7 cellular contexts compared by ENCODE assay signal in genomic region chr9:95515272-95516113, GRCh38. TPM values are rescaled to one million over a fixed set of nuclear protein-coding genes. Genes with fewer than 3 reads are reported as not detected.
DNase-seq lines count a peak whose midpoint lies in the region; TF ChIP-seq lines count a peak whose summit lies in the region.

No MANE protein-coding gene starts in this region.

- no peak for TF ChIP-seq POLR2A in stomach (IDR thresholded peaks at IDR 0.05)

- in situ Hi-C loops in astrocyte of the cerebellum (cut with HindIII; ENCODE audit: low sequenced_read_pairs) = no loop called here

- H3K27me3 ChIP-seq in stomach = peaks cover 0 to 26% (median 16%) of the 10 kb centered on the region in 3 donors

- H3K4me3 ChIP-seq in GM12875 (ENCODE audit: low read depth, low read length) (peak overlapping the region; percentile 44), astrocyte of the cerebellum (ENCODE audit: low read depth, low read length) (peak overlapping the region; percentile 43), stomach (peak overlapping the region; percentile 62 to 65 (median 65))

- peak; percentile 83 for DNase-seq in NCI-H748 (lab: John Stamatoyannopoulos, UW; ENCODE audit: unreplicated experiment)
- no peak for DNase-seq in astrocyte of the cerebellum (ENCODE audit: low read depth)
- DNase-seq in left kidney (ENCODE audit: low read depth, low spot score) = peak; percentile 83
- no peak for DNase-seq in stomach
- no peak for DNase-seq in hepatic stellate cell (ENCODE audit: low spot score)
- DNase-seq in SW 1271 (lab: John Stamatoyannopoulos, UW) = no peak

- peak overlapping the region; percentile 38 to 85 (median 75) for H3K27ac ChIP-seq in stomach

- TF ChIP-seq CTCF in GM12875 (IDR thresholded peaks at IDR 0.05; ENCODE audit: borderline replicate concordance, insufficient read depth, low read depth, low read length) (no peak), astrocyte of the cerebellum (IDR thresholded peaks at IDR 0.05; ENCODE audit: low read depth, low read length, missing control alignments) (no peak), stomach (IDR thresholded peaks at IDR 0.05) (no peak)

- H3K9me3 ChIP-seq in stomach = peaks cover 0 to 7% (median 0%) of the 10 kb centered on the region in 4 donors

- peaks cover 26 to 48% (median 40%) of the 10 kb centered on the region in 4 donors for H3K4me1 ChIP-seq in stomach

- no peaks in the 10 kb centered on the region for H3K36me3 ChIP-seq in stomach

- no peak for TF ChIP-seq EP300 in stomach (IDR thresholded peaks at IDR 0.05)

- intact Hi-C loops in stomach (cut with DNase I; ENCODE audit: low total_unique reads) = no loop called here

- 11 to 31% (median 12%) methylated on average over 9 to 48 of the region's 48 CpGs for WGBS in stomach, 5 donors

RNA-seq across cellular contexts. Expression of gene PTCH1, which starts 1.3 kb away (rescaled TPM):
- 10 to 100 TPM; 20.6 to 53.3 (median 28.0) TPM for total RNA-seq in stomach
- polyA plus RNA-seq in stomach = 1 to 10 TPM; 3.9 to 9.3 (median 8.6) TPM

Comparison
In these comparisons a context has a peak if more than half of its experiments do, and no peak if none do; other contexts are left out.
1. DNase-seq: peak in NCI-H748 (single experiment) and left kidney (single experiment); none in astrocyte of the cerebellum (single experiment), stomach (single experiment), hepatic stellate cell (single experiment) and SW 1271 (0 of 2).
2. Peak in every context shown above with its lines, with median percentiles within 50 percentile points of each other: H3K4me3 ChIP-seq.